ENCODE assay signal across 2 cellular contexts in the genomic region with DNA sequence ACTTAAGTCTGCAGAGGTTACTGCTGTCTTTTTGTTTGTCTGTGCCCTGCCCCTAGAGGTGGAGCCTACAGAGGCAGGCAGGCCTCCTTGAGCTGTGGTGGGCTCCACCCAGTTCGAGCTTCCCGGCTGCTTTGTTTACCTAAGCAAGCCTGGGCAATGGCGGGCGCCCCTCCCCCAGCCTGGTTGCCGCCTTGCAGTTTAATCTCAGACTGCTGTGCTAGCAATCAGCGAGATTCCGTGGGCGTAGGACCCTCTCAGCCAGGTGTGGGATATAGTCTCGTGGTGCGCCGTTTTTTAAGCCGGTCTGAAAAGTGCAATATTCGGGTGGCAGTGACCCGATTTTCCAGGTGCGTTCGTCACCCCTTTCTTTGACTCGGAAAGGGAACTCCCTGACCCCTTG.
A peak's percentile ranks its signal among the peaks of the same experiment; 100 is the strongest.
TF ChIP-seq lines count a peak whose summit lies in the region.
"Not testable (repeated sequence)": the region's sequence is repeated elsewhere in the genome, so short reads cannot be mapped to it uniquely, and the experiment has no call there.

No MANE protein-coding gene starts in this region.

TF ChIP-seq in K562, 482 proteins besides CTCF, POLR2A, EP300 and RAD21:
- TF ChIP-seq HNRNPLL (IDR thresholded peaks at IDR 0.05; ENCODE audit: low read depth, low read length, poor library complexity, severe bottlenecking): peak; percentile 19
TF ChIP-seq in K562: peak in this region for 1; not testable (repeated sequence) for 481.

TF ChIP-seq in HepG2, 621 proteins besides CTCF, POLR2A, EP300 and RAD21:
- TF ChIP-seq FOXA1 (IDR thresholded peaks at IDR 0.05): not testable (repeated sequence)
- TF ChIP-seq FOXA1 (CRISPR knock-in tag; IDR thresholded peaks at IDR 0.05): peak; percentile 47; the same call in 1 of the 2 replicates
- TF ChIP-seq, protein P1, sequence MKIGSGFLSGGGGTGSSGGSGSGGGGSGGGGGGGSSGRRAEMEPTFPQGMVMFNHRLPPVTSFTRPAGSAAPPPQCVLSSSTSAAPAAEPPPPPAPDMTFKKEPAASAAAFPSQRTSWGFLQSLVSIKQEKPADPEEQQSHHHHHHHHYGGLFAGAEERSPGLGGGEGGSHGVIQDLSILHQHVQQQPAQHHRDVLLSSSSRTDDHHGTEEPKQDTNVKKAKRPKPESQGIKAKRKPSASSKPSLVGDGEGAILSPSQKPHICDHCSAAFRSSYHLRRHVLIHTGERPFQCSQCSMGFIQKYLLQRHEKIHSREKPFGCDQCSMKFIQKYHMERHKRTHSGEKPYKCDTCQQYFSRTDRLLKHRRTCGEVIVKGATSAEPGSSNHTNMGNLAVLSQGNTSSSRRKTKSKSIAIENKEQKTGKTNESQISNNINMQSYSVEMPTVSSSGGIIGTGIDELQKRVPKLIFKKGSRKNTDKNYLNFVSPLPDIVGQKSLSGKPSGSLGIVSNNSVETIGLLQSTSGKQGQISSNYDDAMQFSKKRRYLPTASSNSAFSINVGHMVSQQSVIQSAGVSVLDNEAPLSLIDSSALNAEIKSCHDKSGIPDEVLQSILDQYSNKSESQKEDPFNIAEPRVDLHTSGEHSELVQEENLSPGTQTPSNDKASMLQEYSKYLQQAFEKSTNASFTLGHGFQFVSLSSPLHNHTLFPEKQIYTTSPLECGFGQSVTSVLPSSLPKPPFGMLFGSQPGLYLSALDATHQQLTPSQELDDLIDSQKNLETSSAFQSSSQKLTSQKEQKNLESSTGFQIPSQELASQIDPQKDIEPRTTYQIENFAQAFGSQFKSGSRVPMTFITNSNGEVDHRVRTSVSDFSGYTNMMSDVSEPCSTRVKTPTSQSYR (CRISPR knock-in tag; IDR thresholded peaks at IDR 0.05; ENCODE audit: borderline replicate concordance): peak; percentile 76
